8 cellular contexts compared by ENCODE assay signal in genomic region chr7:139776486-139777303, GRCh38. TPM values are rescaled to one million over a fixed set of nuclear protein-coding genes. Genes with fewer than 3 reads are reported as not detected.
DNase-seq lines count a peak whose midpoint lies in the region; ATAC-seq and TF ChIP-seq lines count a peak whose summit lies in the region.

No MANE protein-coding gene starts in this region.

- peak overlapping the region; percentile 89 for H3K27ac Mint-ChIP-seq in HFFc6

- H3K36me3 ChIP-seq in RWPE2 (ENCODE audit: low read depth) (no peaks in the 10 kb centered on the region; the same call in 1 of the 2 replicates), brain microvascular endothelial cell (replicated peaks) (no peaks in the 10 kb centered on the region)

- peaks cover 50% of the 10 kb centered on the region for H3K4me1 Mint-ChIP-seq in HFFc6 (ENCODE audit: low read depth)

- peaks cover 10% of the 10 kb centered on the region for H3K27me3 Mint-ChIP-seq in HFFc6 (ENCODE audit: insufficient read depth)

- peaks cover 30% of the 10 kb centered on the region for H3K4me1 ChIP-seq in RWPE2 (ENCODE audit: insufficient read depth, poor library complexity, severe bottlenecking)

- H3K9me3 Mint-ChIP-seq in HFFc6, result no peaks in the 10 kb centered on the region

- H3K27ac ChIP-seq in RWPE2 (ENCODE audit: poor library complexity, severe bottlenecking) (peak overlapping the region; percentile 95), brain microvascular endothelial cell (peak overlapping the region; percentile 97)

- H3K27me3 ChIP-seq in RWPE2 (ENCODE audit: insufficient read depth, poor library complexity, severe bottlenecking), result no peaks in the 10 kb centered on the region
- H3K27me3 ChIP-seq in brain microvascular endothelial cell (replicated peaks), result no peaks in the 10 kb centered on the region

- in situ Hi-C loops in brain microvascular endothelial cell (cut with HindIII; ENCODE audit: low pct_ligation_motif_present, low sequenced_read_pairs), result no loop called here

- H3K4me3 ChIP-seq in RWPE2 (ENCODE audit: severe bottlenecking) (peak overlapping the region; percentile 97), brain microvascular endothelial cell (ENCODE audit: low read depth, low read length) (peak overlapping the region; percentile 90), skeletal muscle cell (ENCODE audit: low read depth, low read length) (peak overlapping the region; percentile 75)

- TF ChIP-seq CTCF in HFFc6 (IDR thresholded peaks at IDR 0.05) (no peak), RWPE2 (IDR thresholded peaks at IDR 0.05; ENCODE audit: poor library complexity, severe bottlenecking) (no peak), brain microvascular endothelial cell (IDR thresholded peaks at IDR 0.05; ENCODE audit: low read depth, low read length, missing control alignments) (no peak)

- peak overlapping the region; percentile 94 for H3K4me3 Mint-ChIP-seq in HFFc6

- ATAC-seq in RWPE2 (ENCODE audit: low read depth) (no peak), GM18511 (IDR thresholded peaks at IDR 0.05; ENCODE audit: unreplicated experiment) (no peak)

- H3K36me3 Mint-ChIP-seq in HFFc6 (ENCODE audit: low read depth), result peaks cover 8% of the 10 kb centered on the region; the same call in 1 of the 2 replicates

- H3K9me3 ChIP-seq in RWPE2 (ENCODE audit: severe bottlenecking), result no peaks in the 10 kb centered on the region

- DNase-seq in COLO829 (ENCODE audit: low spot score), result peak; percentile 77
- peak; percentile 55 for DNase-seq in HFFc6
- no peak for DNase-seq in RWPE2 (ENCODE audit: low spot score)
- DNase-seq in brain microvascular endothelial cell, result peak; percentile 39
- DNase-seq in iPS-NIHi11 (ENCODE audit: low spot score), result peak; percentile 19
- DNase-seq in skeletal muscle cell (ENCODE audit: low read depth), result no peak
- DNase-seq in NCI-H187 treated with DMSO at 0.1 percent for 48 hours (lab: John Stamatoyannopoulos, UW), result no peak

RNA-seq across cellular contexts. Expression of gene HIPK2, which starts 1.1 kb away (rescaled TPM):
- total RNA-seq in HFFc6 (2021; fragmentation: NEBNext Ultra II Directional; extraction: Animal tissue kit (Norgen Biotek cat#: 25700)), result 10 to 100 TPM; 14.6 to 33.4 (median 31.4) TPM

RNA-seq across cellular contexts. Expression of gene TBXAS1, which starts 52.4 kb away (rescaled TPM):
- total RNA-seq in HFFc6 (2021; fragmentation: NEBNext Ultra II Directional; extraction: Animal tissue kit (Norgen Biotek cat#: 25700)), result 1 to 10 TPM in 3 of 6 experiments, under 1 TPM in 3; 0.47 to 1.8 (median 1.0) TPM

Comparison
In these comparisons a context has a peak if more than half of its experiments do, and no peak if none do; other contexts are left out.
1. DNase-seq: peak in COLO829 (single experiment), HFFc6 (single experiment), brain microvascular endothelial cell (single experiment) and iPS-NIHi11 (single experiment); none in RWPE2 (single experiment), skeletal muscle cell (single experiment) and NCI-H187 treated with DMSO at 0.1 percent for 48 hours (single experiment).
2. Peak in every context shown above with its lines, with median percentiles within 50 percentile points of each other: H3K4me3 ChIP-seq.